ENCODE assay signal across 14 cellular contexts in the genomic region with DNA sequence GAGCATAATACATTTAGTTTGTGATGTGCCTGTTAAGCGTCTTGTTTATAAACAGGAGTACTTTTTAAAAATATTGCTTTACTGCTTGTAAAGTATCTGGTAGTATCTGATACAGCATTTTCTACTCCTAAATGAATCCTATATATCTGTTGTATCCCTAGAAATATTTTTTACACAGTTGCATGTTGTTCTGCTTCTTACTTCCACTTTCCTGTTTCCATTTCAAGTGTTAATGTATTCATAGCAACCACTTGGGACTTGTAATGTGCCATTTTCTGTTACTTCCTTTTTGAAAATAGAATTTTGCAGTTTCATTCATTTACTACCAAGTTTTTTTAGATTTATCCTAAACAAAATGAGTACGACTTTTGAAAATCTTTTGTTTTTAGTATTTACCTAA.
A peak's percentile ranks its signal among the peaks of the same experiment; 100 is the strongest.
DNase-seq lines count a peak whose midpoint lies in the region; ATAC-seq and TF ChIP-seq lines count a peak whose summit lies in the region.
"Had no signal": no experiment of that assay in that cellular context is flagged by ENCODE, and none has a peak within 500 bp of the region (broad histone marks: within the 10 kb centered on the region; RNA-seq: fewer than 3 reads in every experiment).

No MANE protein-coding gene starts in this region.

- ATAC-seq in GM18505 (IDR thresholded peaks at IDR 0.05; ENCODE audit: unreplicated experiment), result peak; percentile 79
- ATAC-seq in GM21529 (IDR thresholded peaks at IDR 0.05; ENCODE audit: unreplicated experiment), result peak; percentile 96
- ATAC-seq in HG03457 (IDR thresholded peaks at IDR 0.05; ENCODE audit: unreplicated experiment), result peak; percentile 58
- ATAC-seq in activated naive CD8-positive, alpha-beta T cell treated with anti-CD3 and anti-CD28 coated beads, Interleukin-2, amount 50 U/mL, for 24 hours, result no peak

- H3K4me1 Mint-ChIP-seq in activated naive CD8-positive, alpha-beta T cell treated with anti-CD3 and anti-CD28 coated beads, Interleukin-2, amount 50 U/mL, for 24 hours, result peaks cover 36% of the 10 kb centered on the region
- H3K4me1 Mint-ChIP-seq: nephron had no signal

- DNase-seq in activated naive CD8-positive, alpha-beta T cell treated with anti-CD3 and anti-CD28 coated beads, Interleukin-2, amount 50 U/mL, for 24 hours, result no peak
- DNase-seq in caudate nucleus (lab: John Stamatoyannopoulos, UW), result no peak
- DNase-seq in ACHN, result no peak
- no peak for DNase-seq in NCI-H2227 (lab: John Stamatoyannopoulos, UW; ENCODE audit: unreplicated experiment)
- DNase-seq in LoVo (ENCODE audit: low spot score), result no peak
- DNase-seq: dermis blood vessel endothelial cell; NCI-H1930; stimulated activated CD4-positive, alpha-beta T cell treated with anti-CD3 and anti-CD28 coated beads, Interleukin-1b, Interleukin-23, amount 100 ng/mL, for 48 hours; SW 1271; upper lobe of left lung had no signal

- H3K27ac ChIP-seq in caudate nucleus (ENCODE audit: low read depth, low read length), result no peak overlapping the region
- H3K27ac ChIP-seq: upper lobe of left lung had no signal

- H3K36me3 Mint-ChIP-seq in activated naive CD8-positive, alpha-beta T cell treated with anti-CD3 and anti-CD28 coated beads, Interleukin-2, amount 50 U/mL, for 24 hours (ENCODE audit: low read depth), result peaks cover 68% of the 10 kb centered on the region

- TF ChIP-seq POLR2A in GM18505 (IDR thresholded peaks at IDR 0.05; ENCODE audit: borderline replicate concordance, extremely low read depth, insufficient read depth, insufficient read length), result no peak

- no peaks in the 10 kb centered on the region for H3K9me3 Mint-ChIP-seq in activated naive CD8-positive, alpha-beta T cell treated with anti-CD3 and anti-CD28 coated beads, Interleukin-2, amount 50 U/mL, for 24 hours
- H3K9me3 Mint-ChIP-seq: nephron had no signal

- in situ Hi-C loops in ACHN (cut with HindIII; ENCODE audit: low pct_ligation_motif_present, low pct_unique_long_range_greater_than_20kb, low sequenced_read_pairs), result no loop called here

- H3K4me3 Mint-ChIP-seq in activated naive CD8-positive, alpha-beta T cell treated with anti-CD3 and anti-CD28 coated beads, Interleukin-2, amount 50 U/mL, for 24 hours, result no peak overlapping the region
- H3K4me3 Mint-ChIP-seq: nephron had no signal

- no peaks in the 10 kb centered on the region for H3K27me3 Mint-ChIP-seq in activated naive CD8-positive, alpha-beta T cell treated with anti-CD3 and anti-CD28 coated beads, Interleukin-2, amount 50 U/mL, for 24 hours

- peak overlapping the region; percentile 28 for H3K27ac Mint-ChIP-seq in activated naive CD8-positive, alpha-beta T cell treated with anti-CD3 and anti-CD28 coated beads, Interleukin-2, amount 50 U/mL, for 24 hours
- H3K27ac Mint-ChIP-seq: nephron had no signal
